Comparison of ENCODE assay signal across 12 cellular contexts in the genomic region with DNA sequence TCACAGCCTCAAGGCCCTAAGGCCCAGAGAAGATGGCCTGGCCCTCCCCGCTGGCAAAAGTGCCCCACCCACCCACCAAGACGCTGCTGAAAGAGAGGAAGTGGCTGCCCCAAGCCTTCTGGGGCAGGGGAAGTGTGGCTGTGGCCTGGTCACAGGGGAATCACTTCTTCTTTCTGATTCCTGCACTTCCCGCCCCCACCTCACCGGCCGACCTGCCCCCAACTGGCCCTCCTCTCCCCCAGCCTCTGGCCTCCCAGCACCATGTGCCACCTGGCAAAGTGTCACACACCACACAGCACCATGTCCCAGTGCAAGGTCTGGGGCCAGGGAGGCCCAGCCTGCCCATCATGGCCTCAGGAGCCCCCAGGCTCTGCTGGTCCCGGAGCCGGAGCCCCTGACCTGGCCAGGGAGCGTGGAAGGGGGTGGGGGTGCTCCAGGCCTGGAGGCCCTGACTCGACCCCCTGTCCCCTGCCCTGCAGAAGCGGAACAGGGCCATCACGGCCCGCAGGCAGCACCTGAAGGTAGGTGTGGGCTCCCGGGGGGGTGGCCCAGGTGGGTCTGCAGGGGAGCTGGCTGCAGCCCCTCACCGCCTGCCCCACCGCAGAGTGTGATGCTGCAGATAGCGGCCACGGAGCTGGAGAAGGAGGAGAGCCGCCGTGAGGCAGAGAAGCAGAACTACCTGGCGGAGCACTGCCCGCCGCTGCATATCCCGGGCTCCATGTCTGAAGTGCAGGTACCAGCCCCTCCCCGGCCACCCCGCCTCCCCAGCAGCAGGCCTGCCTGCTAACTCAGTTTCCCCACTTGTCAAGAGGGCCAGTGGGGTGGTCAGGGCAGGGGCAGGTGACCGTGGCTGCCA. TPM values are rescaled to one million over a fixed set of nuclear protein-coding genes. Genes with fewer than 3 reads are reported as not detected.
DNase-seq lines count a peak whose midpoint lies in the region; ATAC-seq, FAIRE-seq and TF ChIP-seq lines count a peak whose summit lies in the region.
"Had no signal": no experiment of that assay in that cellular context is flagged by ENCODE, and none has a peak within 500 bp of the region (broad histone marks: within the 10 kb centered on the region; RNA-seq: fewer than 3 reads in every experiment).

No MANE protein-coding gene starts in this region.

- peak; percentile 90 for DNase-seq in SKM-1 treated with dmso at 0.1 percent for 144 hours (lab: John Stamatoyannopoulos, UW; ENCODE audit: unreplicated experiment)
- DNase-seq in HepG2 (ENCODE audit: low spot score), result no peak
- DNase-seq in WERI-Rb-1, result no peak
- no peak for DNase-seq in HK-2 (ENCODE audit: unreplicated experiment)
- DNase-seq: CD8-positive, alpha-beta T cell had no signal

- 58% methylated on average over 12 of the region's 26 CpGs for WGBS in HepG2 (ENCODE audit: low lambda C conversion rate)

- H3K27me3 ChIP-seq in BLaER1, result no peaks in the 10 kb centered on the region
- peaks cover 5 to 36% of the 10 kb centered on the region in 2 experiments; a peak in 4 of 5 replicates for H3K27me3 ChIP-seq in HepG2 (ENCODE audit: control insufficient read depth in 1 of 2, insufficient read depth in 2 of 2, low read length in 2 of 2)
- H3K27me3 ChIP-seq in WERI-Rb-1 (ENCODE audit: insufficient read depth, low read depth, severe bottlenecking), result peaks cover 94% of the 10 kb centered on the region

- ATAC-seq in GM19467 (IDR thresholded peaks at IDR 0.05; ENCODE audit: unreplicated experiment), result peak; percentile 55
- no peak for ATAC-seq in HepG2
- no peak for ATAC-seq in GM21717 (IDR thresholded peaks at IDR 0.05; ENCODE audit: unreplicated experiment)
- ATAC-seq in HG02798 (IDR thresholded peaks at IDR 0.05; ENCODE audit: poor library complexity, unreplicated experiment), result no peak
- ATAC-seq: CD8-positive, alpha-beta T cell had no signal

- TF ChIP-seq CTCF in HepG2 (CRISPR knock-in tag; IDR thresholded peaks at IDR 0.05) (no peak), WERI-Rb-1 (IDR thresholded peaks at IDR 0.05; ENCODE audit: low read depth, low read length) (no peak)

- POLR2A ChIA-PET in HepG2 (lab: Yijun Ruan, JAX), result no interaction called here

- TF ChIP-seq POLR2A in HepG2 (IDR thresholded peaks at IDR 0.05; ENCODE audit: insufficient read depth in 1 of 2, low read depth in 2 of 2, low read length in 2 of 2), result no peak

- no TSS peak for BruUV-seq in HepG2 (replicated peaks; lab: Mats Ljungman, UMichigan)

- FAIRE-seq in HepG2 (lab: Jason Lieb, UNC), result no peak

- CTCF ChIA-PET in HepG2 (lab: Yijun Ruan, JAX; ENCODE audit: low intra/inter-chr PET ratio, low total read pairs), result no interaction called here

- H3K9ac ChIP-seq in BLaER1 (no peak overlapping the region), HepG2 (ENCODE audit: insufficient read depth, low read depth, low read length) (no peak overlapping the region)

- 0 out of 2 replicates have a peak overlapping the region, but pooled peaks have one; percentile 59 for H3K27ac ChIP-seq in BLaER1
- no peak overlapping the region for H3K27ac ChIP-seq in HepG2 (ENCODE audit: extremely low read length, insufficient read depth, low read length)
- H3K27ac ChIP-seq in WERI-Rb-1, result no peak overlapping the region

- no peak overlapping the region for H2AFZ ChIP-seq in HepG2 (ENCODE audit: low read length)

- no peaks in the 10 kb centered on the region for H3K36me3 ChIP-seq in BLaER1
- H3K36me3 ChIP-seq in HepG2 (replicated peaks in 1 of 2; ENCODE audit: control insufficient read depth in 1 of 2, insufficient read depth in 2 of 2, low read length in 2 of 2), result no peaks in the 10 kb centered on the region
- no peaks in the 10 kb centered on the region for H3K36me3 ChIP-seq in WERI-Rb-1

- no peaks in the 10 kb centered on the region for H3K79me2 ChIP-seq in HepG2 (ENCODE audit: insufficient read depth, low read length)

- no peak for TF ChIP-seq EP300 in HepG2 (IDR thresholded peaks at IDR 0.05; ENCODE audit: low read depth in 2 of 2, low read length in 2 of 2)
- no peak for TF ChIP-seq EP300 in HepG2 (CRISPR knock-in tag; IDR thresholded peaks at IDR 0.05; ENCODE audit: borderline replicate concordance)

- H3K9me3 ChIP-seq in BLaER1 (no peaks in the 10 kb centered on the region), HepG2 (ENCODE audit: low read length) (no peaks in the 10 kb centered on the region), WERI-Rb-1 (ENCODE audit: severe bottlenecking) (no peaks in the 10 kb centered on the region)

- no peak for TF ChIP-seq RAD21 in HepG2 (CRISPR knock-in tag; IDR thresholded peaks at IDR 0.05)

- H4K20me1 ChIP-seq in BLaER1 (peaks cover 20% of the 10 kb centered on the region; the same call in 1 of the 2 replicates), HepG2 (ENCODE audit: insufficient read depth, low read length) (no peaks in the 10 kb centered on the region)

- H3K4me3 ChIP-seq in BLaER1 (no peak overlapping the region), HepG2 (replicated peaks in 1 of 3; ENCODE audit: insufficient read depth in 1 of 3, low read depth in 2 of 3, low read length in 3 of 3) (no peak overlapping the region), WERI-Rb-1 (ENCODE audit: low read depth, low read length) (no peak overlapping the region)

- intact Hi-C loops in HepG2 (cut with micrococcal nuclease; ENCODE audit: unreplicated experiment), result no loop called here

- H3K4me1 ChIP-seq in BLaER1 (peaks cover 82% of the 10 kb centered on the region), HepG2 (ENCODE audit: insufficient read depth, low read length) (peaks cover 63% of the 10 kb centered on the region)

- in situ Hi-C loops in HepG2 (cut with HindIII; ENCODE audit: extremely low pct_ligation_motif_present, low pct_unique_long_range_greater_than_20kb), result loop anchor here (5.0 kb wide), 1 partner anchor 312 kb away; no protein-coding TSS in a partner anchor

- peak overlapping the region; percentile 83 for H3K4me2 ChIP-seq in BLaER1
- H3K4me2 ChIP-seq in HepG2 (ENCODE audit: low read depth, low read length), result no peak overlapping the region

RNA-seq across cellular contexts. Expression of a gene that starts 1.4 kb away (rescaled TPM):
- 7.2 and 8.5 TPM in 2 replicates for total RNA-seq in HepG2 (2016; rRNA removed; fragmentation: Illumina TruSeq; extraction: Trizol)
- 4.6 and 5.0 TPM in 2 replicates for total RNA-seq in HepG2 (2016; cell fraction: cytosol; rRNA removed; fragmentation: Illumina TruSeq; extraction: Trizol; ENCODE audit: low read depth)
- 6.9 and 7.7 TPM in 2 replicates for total RNA-seq in HepG2 (2016; cell fraction: insoluble cytoplasmic fraction; rRNA removed; fragmentation: Illumina TruSeq; extraction: Trizol)
- total RNA-seq in HepG2 (2016; cell fraction: membrane; rRNA removed; fragmentation: Illumina TruSeq; extraction: Trizol), result 5.9 and 6.3 TPM in 2 replicates
- total RNA-seq in HepG2 (2016; cell fraction: nucleus; rRNA removed; fragmentation: Illumina TruSeq; extraction: Trizol), result 2.2 and 3.4 TPM in 2 replicates
- 12.0 and 21.2 TPM in 2 replicates for polyA plus RNA-seq in HepG2 (2011; rRNA removed)
- polyA plus RNA-seq in HepG2 (2011; cell fraction: cytosol; rRNA removed), result 19.5 and 30.5 TPM in 2 replicates
- 47.5 and 50.6 TPM in 2 replicates for polyA plus RNA-seq in HepG2 (2011; cell fraction: nucleus; rRNA removed)
- polyA plus RNA-seq in HepG2 (2012), result 52.9 and 67.0 TPM in 2 replicates
- 7.5 and 8.0 TPM in 2 replicates for polyA plus RNA-seq in HepG2 (2016; cell fraction: cytosol; fragmentation: Illumina TruSeq; extraction: Trizol; ENCODE audit: low read depth)
- 6.6 and 8.3 TPM in 2 replicates for polyA plus RNA-seq in HepG2 (2016; cell fraction: insoluble cytoplasmic fraction; fragmentation: Illumina TruSeq; extraction: Trizol; ENCODE audit: low read depth)
- 4.0 and 6.2 TPM in 2 replicates for polyA plus RNA-seq in HepG2 (2016; cell fraction: membrane; fragmentation: Illumina TruSeq; extraction: Trizol; ENCODE audit: low read depth)
- polyA plus RNA-seq in HepG2 (2016; cell fraction: nucleus; fragmentation: Illumina TruSeq; extraction: Trizol; ENCODE audit: insufficient read depth, low read depth), result 5.3 and 9.8 TPM in 2 replicates
- 2.8 TPM in 1 of 2 replicates, not detected in the other for polyA minus RNA-seq in HepG2 (2011; rRNA and poly(A)+ RNA removed; ENCODE audit: low replicate concordance)
- polyA minus RNA-seq in HepG2 (2011; cell fraction: cytosol; rRNA and poly(A)+ RNA removed), result 3.9 and 4.6 TPM in 2 replicates
- polyA minus RNA-seq in HepG2 (2011; cell fraction: nucleus; rRNA and poly(A)+ RNA removed), result 2.6 and 3.2 TPM in 2 replicates
- total RNA-seq: glomerular endothelial cell, temporal lobe had no signal

RNA-seq across cellular contexts. Expression of a gene that starts 5.4 kb away (rescaled TPM):
- total RNA-seq in HepG2 (2016; rRNA removed; fragmentation: Illumina TruSeq; extraction: Trizol), result 0.60 TPM in 1 of 2 replicates, not detected in the other
- total RNA-seq in HepG2 (2016; cell fraction: cytosol; rRNA removed; fragmentation: Illumina TruSeq; extraction: Trizol; ENCODE audit: low read depth), result not detected in 2 replicates
- 0.19 TPM in 1 of 2 replicates, not detected in the other for total RNA-seq in HepG2 (2016; cell fraction: insoluble cytoplasmic fraction; rRNA removed; fragmentation: Illumina TruSeq; extraction: Trizol)
- total RNA-seq in HepG2 (2016; cell fraction: membrane; rRNA removed; fragmentation: Illumina TruSeq; extraction: Trizol), result 0.12 and 0.24 TPM in 2 replicates
- 0.38 and 1.4 TPM in 2 replicates for total RNA-seq in HepG2 (2016; cell fraction: nucleus; rRNA removed; fragmentation: Illumina TruSeq; extraction: Trizol)
- 2.1 and 2.3 TPM in 2 replicates for polyA plus RNA-seq in HepG2 (2011; rRNA removed)
- 0.23 and 0.67 TPM in 2 replicates for polyA plus RNA-seq in HepG2 (2011; cell fraction: cytosol; rRNA removed)
- 64.9 and 87.5 TPM in 2 replicates for polyA plus RNA-seq in HepG2 (2011; cell fraction: nucleus; rRNA removed)
- polyA plus RNA-seq in HepG2 (2012), result 0.56 and 1.3 TPM in 2 replicates
- not detected in 2 replicates for polyA plus RNA-seq in HepG2 (2016; cell fraction: cytosol; fragmentation: Illumina TruSeq; extraction: Trizol; ENCODE audit: low read depth)
- polyA plus RNA-seq in HepG2 (2016; cell fraction: insoluble cytoplasmic fraction; fragmentation: Illumina TruSeq; extraction: Trizol; ENCODE audit: low read depth), result not detected in 2 replicates
- not detected in 2 replicates for polyA plus RNA-seq in HepG2 (2016; cell fraction: membrane; fragmentation: Illumina TruSeq; extraction: Trizol; ENCODE audit: low read depth)
- polyA plus RNA-seq in HepG2 (2016; cell fraction: nucleus; fragmentation: Illumina TruSeq; extraction: Trizol; ENCODE audit: insufficient read depth, low read depth), result 1.7 and 2.2 TPM in 2 replicates
- polyA minus RNA-seq in HepG2 (2011; rRNA and poly(A)+ RNA removed; ENCODE audit: low replicate concordance), result 0.28 TPM in 1 of 2 replicates, not detected in the other
- 0.62 TPM in 1 of 2 replicates, not detected in the other for polyA minus RNA-seq in HepG2 (2011; cell fraction: cytosol; rRNA and poly(A)+ RNA removed)
- 2.9 and 3.7 TPM in 2 replicates for polyA minus RNA-seq in HepG2 (2011; cell fraction: nucleus; rRNA and poly(A)+ RNA removed)
- total RNA-seq: CD8-positive, alpha-beta T cell; glomerular endothelial cell; T-helper 2 cell treated with Interferon-gamma antibody and Interleukin-4, amounts not matched to agents 100 ng/mL and 5 ng/mL, for 36 hours; temporal lobe had no signal

RNA-seq across cellular contexts. Expression of a gene that starts 12.7 kb away (rescaled TPM):
- 0.29 and 1.00 TPM in 2 replicates for total RNA-seq in HepG2 (2016; rRNA removed; fragmentation: Illumina TruSeq; extraction: Trizol)
- total RNA-seq in HepG2 (2016; cell fraction: cytosol; rRNA removed; fragmentation: Illumina TruSeq; extraction: Trizol; ENCODE audit: low read depth), result 0.35 and 2.3 TPM in 2 replicates
- total RNA-seq in HepG2 (2016; cell fraction: insoluble cytoplasmic fraction; rRNA removed; fragmentation: Illumina TruSeq; extraction: Trizol), result 0.65 and 1.00 TPM in 2 replicates
- 1.00 and 1.5 TPM in 2 replicates for total RNA-seq in HepG2 (2016; cell fraction: membrane; rRNA removed; fragmentation: Illumina TruSeq; extraction: Trizol)
- not detected in 2 replicates for total RNA-seq in HepG2 (2016; cell fraction: nucleus; rRNA removed; fragmentation: Illumina TruSeq; extraction: Trizol)
- 0.59 and 1.5 TPM in 2 replicates for polyA plus RNA-seq in HepG2 (2011; rRNA removed)
- 0.87 and 0.93 TPM in 2 replicates for polyA plus RNA-seq in HepG2 (2011; cell fraction: cytosol; rRNA removed)
- 1.4 and 10.9 TPM in 2 replicates for polyA plus RNA-seq in HepG2 (2011; cell fraction: nucleus; rRNA removed)
- 0.93 and 1.1 TPM in 2 replicates for polyA plus RNA-seq in HepG2 (2012)
- polyA plus RNA-seq in HepG2 (2016; cell fraction: cytosol; fragmentation: Illumina TruSeq; extraction: Trizol; ENCODE audit: low read depth), result 0.59 and 1.5 TPM in 2 replicates
- 0.38 and 0.45 TPM in 2 replicates for polyA plus RNA-seq in HepG2 (2016; cell fraction: insoluble cytoplasmic fraction; fragmentation: Illumina TruSeq; extraction: Trizol; ENCODE audit: low read depth)
- 0.73 and 1.2 TPM in 2 replicates for polyA plus RNA-seq in HepG2 (2016; cell fraction: membrane; fragmentation: Illumina TruSeq; extraction: Trizol; ENCODE audit: low read depth)
- polyA plus RNA-seq in HepG2 (2016; cell fraction: nucleus; fragmentation: Illumina TruSeq; extraction: Trizol; ENCODE audit: insufficient read depth, low read depth), result 0.79 and 0.90 TPM in 2 replicates
- polyA minus RNA-seq in HepG2 (2011; rRNA and poly(A)+ RNA removed; ENCODE audit: low replicate concordance), result 0.28 and 0.60 TPM in 2 replicates
- polyA minus RNA-seq in HepG2 (2011; cell fraction: cytosol; rRNA and poly(A)+ RNA removed), result 0.59 and 0.70 TPM in 2 replicates
- polyA minus RNA-seq in HepG2 (2011; cell fraction: nucleus; rRNA and poly(A)+ RNA removed), result not detected in 2 replicates

RNA-seq across cellular contexts. Expression of a gene that starts 51.5 kb away (rescaled TPM):
- not detected in 2 replicates for total RNA-seq in HepG2 (2016; rRNA removed; fragmentation: Illumina TruSeq; extraction: Trizol)
- total RNA-seq in HepG2 (2016; cell fraction: cytosol; rRNA removed; fragmentation: Illumina TruSeq; extraction: Trizol; ENCODE audit: low read depth), result not detected in 2 replicates
- total RNA-seq in HepG2 (2016; cell fraction: insoluble cytoplasmic fraction; rRNA removed; fragmentation: Illumina TruSeq; extraction: Trizol), result not detected in 2 replicates
- not detected in 2 replicates for total RNA-seq in HepG2 (2016; cell fraction: membrane; rRNA removed; fragmentation: Illumina TruSeq; extraction: Trizol)
- total RNA-seq in HepG2 (2016; cell fraction: nucleus; rRNA removed; fragmentation: Illumina TruSeq; extraction: Trizol), result not detected in 2 replicates
- polyA plus RNA-seq in HepG2 (2011; rRNA removed), result not detected in 2 replicates
- polyA plus RNA-seq in HepG2 (2011; cell fraction: cytosol; rRNA removed), result not detected in 2 replicates
- polyA plus RNA-seq in HepG2 (2011; cell fraction: nucleus; rRNA removed), result not detected in 2 replicates
- polyA plus RNA-seq in HepG2 (2012), result 0.05 TPM in 1 of 2 replicates, not detected in the other
- not detected in 2 replicates for polyA plus RNA-seq in HepG2 (2016; cell fraction: cytosol; fragmentation: Illumina TruSeq; extraction: Trizol; ENCODE audit: low read depth)
- not detected in 2 replicates for polyA plus RNA-seq in HepG2 (2016; cell fraction: insoluble cytoplasmic fraction; fragmentation: Illumina TruSeq; extraction: Trizol; ENCODE audit: low read depth)
- not detected in 2 replicates for polyA plus RNA-seq in HepG2 (2016; cell fraction: membrane; fragmentation: Illumina TruSeq; extraction: Trizol; ENCODE audit: low read depth)
- polyA plus RNA-seq in HepG2 (2016; cell fraction: nucleus; fragmentation: Illumina TruSeq; extraction: Trizol; ENCODE audit: insufficient read depth, low read depth), result not detected in 2 replicates
- not detected in 2 replicates for polyA minus RNA-seq in HepG2 (2011; rRNA and poly(A)+ RNA removed; ENCODE audit: low replicate concordance)
- polyA minus RNA-seq in HepG2 (2011; cell fraction: cytosol; rRNA and poly(A)+ RNA removed), result not detected in 2 replicates
- not detected in 2 replicates for polyA minus RNA-seq in HepG2 (2011; cell fraction: nucleus; rRNA and poly(A)+ RNA removed)
- total RNA-seq: CD8-positive, alpha-beta T cell; glomerular endothelial cell; T-helper 2 cell treated with Interferon-gamma antibody and Interleukin-4, amounts not matched to agents 100 ng/mL and 5 ng/mL, for 36 hours; temporal lobe had no signal
